Comparison of ENCODE assay signal across 8 cellular contexts in the genomic region with DNA sequence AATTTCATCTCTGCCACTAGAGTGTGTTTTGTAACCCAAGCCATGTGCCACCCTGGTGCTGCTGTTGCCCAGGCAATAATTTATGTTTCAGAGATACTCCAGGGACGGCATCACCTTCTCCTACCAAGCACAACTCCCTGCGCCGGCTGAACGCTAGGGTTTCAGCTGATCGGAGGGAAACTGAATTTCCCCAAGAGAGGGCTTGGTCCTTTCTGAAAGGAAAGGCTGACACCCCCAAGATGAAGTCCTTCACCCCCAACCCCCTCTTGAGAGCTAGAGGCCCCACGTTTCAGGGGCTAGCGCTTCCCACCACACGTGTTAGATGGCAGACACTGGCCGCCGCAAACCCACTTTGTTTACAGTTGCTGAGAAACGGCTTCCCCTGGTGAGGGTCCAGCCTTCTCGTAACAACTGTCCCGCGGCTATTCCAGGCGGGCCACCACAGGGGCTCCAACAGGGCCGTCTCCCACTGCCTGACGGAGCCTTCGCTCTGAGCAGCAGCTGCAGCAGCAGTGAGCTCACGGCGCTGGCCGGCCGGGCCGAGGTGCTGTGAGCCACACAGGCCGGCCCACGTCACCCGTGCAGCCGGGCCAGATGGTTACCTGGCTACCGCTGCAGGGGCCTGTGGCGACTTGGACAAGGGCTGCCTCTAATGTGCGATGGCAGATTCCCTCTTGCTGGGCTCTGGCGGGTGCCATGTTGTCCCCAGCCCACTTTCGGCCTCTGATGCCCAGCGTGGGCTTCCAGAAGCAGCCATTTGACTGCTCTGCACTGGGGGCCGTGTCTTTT.
A peak's percentile ranks its signal among the peaks of the same experiment; 100 is the strongest.
DNase-seq lines count a peak whose midpoint lies in the region; ATAC-seq and TF ChIP-seq lines count a peak whose summit lies in the region.

No MANE protein-coding gene starts in this region.

- TF ChIP-seq CTCF in nephron progenitor cell (IDR thresholded peaks at IDR 0.05) = no peak

- H3K27ac Mint-ChIP-seq in nephron progenitor cell = no peak overlapping the region
- H3K27ac Mint-ChIP-seq in activated T-helper 2 cell treated with anti-CD3 and anti-CD28 coated beads, Interferon-gamma antibody, Interleukin-2, Interleukin-4, amounts not matched to agents 10 μg/mL and 5 μg/mL and 100 μg/mL, durations not matched to agents 14 hours and 24 hours and 36 hours = no peak overlapping the region

- no peak overlapping the region for H3K4me3 Mint-ChIP-seq in nephron progenitor cell
- no peak overlapping the region for H3K4me3 Mint-ChIP-seq in activated T-helper 2 cell treated with anti-CD3 and anti-CD28 coated beads, Interferon-gamma antibody, Interleukin-2, Interleukin-4, amounts not matched to agents 10 μg/mL and 5 μg/mL and 100 μg/mL, durations not matched to agents 14 hours and 24 hours and 36 hours (ENCODE audit: low read depth)

- H3K36me3 Mint-ChIP-seq in nephron progenitor cell (ENCODE audit: low read depth) = peaks cover 18% of the 10 kb centered on the region
- H3K36me3 Mint-ChIP-seq in activated T-helper 2 cell treated with anti-CD3 and anti-CD28 coated beads, Interferon-gamma antibody, Interleukin-2, Interleukin-4, amounts not matched to agents 10 μg/mL and 5 μg/mL and 100 μg/mL, durations not matched to agents 14 hours and 24 hours and 36 hours (ENCODE audit: low read depth) = no peaks in the 10 kb centered on the region

- H3K27me3 Mint-ChIP-seq in nephron progenitor cell (ENCODE audit: low read depth, poor library complexity) = peaks cover 5% of the 10 kb centered on the region
- H3K27me3 Mint-ChIP-seq in activated T-helper 2 cell treated with anti-CD3 and anti-CD28 coated beads, Interferon-gamma antibody, Interleukin-2, Interleukin-4, amounts not matched to agents 10 μg/mL and 5 μg/mL and 100 μg/mL, durations not matched to agents 14 hours and 24 hours and 36 hours (ENCODE audit: low read depth) = no peaks in the 10 kb centered on the region

- no peaks in the 10 kb centered on the region for H3K9me3 Mint-ChIP-seq in nephron progenitor cell
- no peaks in the 10 kb centered on the region for H3K9me3 Mint-ChIP-seq in activated T-helper 2 cell treated with anti-CD3 and anti-CD28 coated beads, Interferon-gamma antibody, Interleukin-2, Interleukin-4, amounts not matched to agents 10 μg/mL and 5 μg/mL and 100 μg/mL, durations not matched to agents 14 hours and 24 hours and 36 hours

- peaks cover 57% of the 10 kb centered on the region for H3K4me1 Mint-ChIP-seq in nephron progenitor cell
- H3K4me1 Mint-ChIP-seq in activated T-helper 2 cell treated with anti-CD3 and anti-CD28 coated beads, Interferon-gamma antibody, Interleukin-2, Interleukin-4, amounts not matched to agents 10 μg/mL and 5 μg/mL and 100 μg/mL, durations not matched to agents 14 hours and 24 hours and 36 hours (ENCODE audit: low read depth) = no peaks in the 10 kb centered on the region

- intact Hi-C loops in activated T-helper 2 cell treated with anti-CD3 and anti-CD28 coated beads, Interferon-gamma antibody, Interleukin-2, Interleukin-4, amounts not matched to agents 10 μg/mL and 5 μg/mL and 100 μg/mL, durations not matched to agents 14 hours and 24 hours and 36 hours (cut with micrococcal nuclease) = no loop called here

- DNase-seq in DMS79 treated with DMSO at 0.1 percent for 48 hours (lab: John Stamatoyannopoulos, UW) (peak; percentile 75), NCI-H2171 treated with DMSO at 0.1 percent for 48 hours (lab: John Stamatoyannopoulos, UW) (peak; percentile 91), nephron progenitor cell (peak; percentile 48)
- DNase-seq in activated T-helper 2 cell treated with anti-CD3 and anti-CD28 coated beads, Interferon-gamma antibody, Interleukin-2, Interleukin-4, amounts not matched to agents 10 μg/mL and 5 μg/mL and 100 μg/mL, durations not matched to agents 14 hours and 24 hours and 36 hours (ENCODE audit: low spot score) = no peak

- ATAC-seq in esophagus mucosa = peak; percentile 54
- ATAC-seq in HG02884 (IDR thresholded peaks at IDR 0.05; ENCODE audit: unreplicated experiment) = no peak
- ATAC-seq in HG02840 (IDR thresholded peaks at IDR 0.05; ENCODE audit: low FRiP score, unreplicated experiment) = no peak
- ATAC-seq in activated CD4-positive, CD25-positive, alpha-beta regulatory T cell treated with anti-CD3 and anti-CD28 coated beads, Interleukin-2, amount 50 U/mL, for 24 hours = no peak
